ENCODE assay signal across 9 cellular contexts in genomic region chr6:155313602-155314091, GRCh38. TPM values are rescaled to one million over a fixed set of nuclear protein-coding genes. Genes with fewer than 3 reads are reported as not detected.
DNase-seq lines count a peak whose midpoint lies in the region; ATAC-seq and TF ChIP-seq lines count a peak whose summit lies in the region.
"Had no signal": no experiment of that assay in that cellular context is flagged by ENCODE, and none has a peak within 500 bp of the region (broad histone marks: within the 10 kb centered on the region; RNA-seq: fewer than 3 reads in every experiment).

No MANE protein-coding gene starts in this region.

- peak; percentile 11 for ATAC-seq in GM18868 (IDR thresholded peaks at IDR 0.05; ENCODE audit: unreplicated experiment)
- peak; percentile 11 for ATAC-seq in HG03135 (IDR thresholded peaks at IDR 0.05; ENCODE audit: unreplicated experiment)
- ATAC-seq in naive B cell (ENCODE audit: low read depth in 2 of 2) = peak; percentile 8 to 9
- ATAC-seq in omental fat pad (ENCODE audit: low FRiP score) = no peak

- H3K9me3 Mint-ChIP-seq in naive B cell = no peaks in the 10 kb centered on the region

- DNase-seq in AG04450 (ENCODE audit: low read depth, low spot score) = no peak
- DNase-seq in RPMI7951 (ENCODE audit: low read depth) = peak; percentile 31
- DNase-seq in effector memory CD4-positive, alpha-beta T cell = peak in 1 of 3 donors; percentile 15
- no peak for DNase-seq in naive B cell
- DNase-seq in mesenteric fat pad (ENCODE audit: low spot score) = no peak
- DNase-seq in omental fat pad (ENCODE audit: low spot score) = no peak

- CTCF ChIA-PET in AG04450 (lab: Charles Lee) = interaction anchor here (0.9 to 2.0 kb wide), 3 partner anchors 138 to 445 kb away, joined by 3 to 5 read pairs (median 3); no protein-coding TSS in a partner anchor

- H3K27me3 Mint-ChIP-seq in naive B cell = no peaks in the 10 kb centered on the region

- no peak for TF ChIP-seq CTCF in AG04450 (IDR thresholded peaks at IDR 0.05; ENCODE audit: low read depth, low read length)
- TF ChIP-seq CTCF in omental fat pad (IDR thresholded peaks at IDR 0.05) = no peak

- H3K36me3 ChIP-seq in effector memory CD4-positive, alpha-beta T cell (ENCODE audit: control insufficient read depth, insufficient read depth, low read length) = no peaks in the 10 kb centered on the region

- H3K36me3 Mint-ChIP-seq in naive B cell = peaks cover 7 to 11% of the 10 kb centered on the region in 2 donors

- H3K27me3 ChIP-seq in AG04450 (ENCODE audit: control insufficient read depth, insufficient read depth, low read length) = no peaks in the 10 kb centered on the region
- no peaks in the 10 kb centered on the region for H3K27me3 ChIP-seq in effector memory CD4-positive, alpha-beta T cell (replicated peaks; ENCODE audit: control insufficient read depth, insufficient read depth, low read length, poor library complexity, severe bottlenecking)

- H3K27ac ChIP-seq in AG04450 (ENCODE audit: low read depth, low read length) = no peak overlapping the region
- H3K27ac ChIP-seq in effector memory CD4-positive, alpha-beta T cell (ENCODE audit: insufficient read depth, low read length, poor library complexity, severe bottlenecking) = peak overlapping the region; percentile 89

- H3K27ac Mint-ChIP-seq in naive B cell = peak overlapping the region; percentile 86 to 98 (median 96)

- H3K4me3 ChIP-seq in AG04450 (ENCODE audit: low read depth, low read length) = peak overlapping the region; percentile 92
- H3K4me3 ChIP-seq in effector memory CD4-positive, alpha-beta T cell (ENCODE audit: insufficient read depth, low read depth, low read length, poor library complexity, severe bottlenecking) = peak overlapping the region; percentile 89

- POLR2A ChIA-PET in AG04450 (lab: Yijun Ruan, JAX) = no interaction called here

- H3K9me3 ChIP-seq in AG04450 (ENCODE audit: control insufficient read depth, insufficient read depth, low read length) = no peaks in the 10 kb centered on the region
- no peaks in the 10 kb centered on the region for H3K9me3 ChIP-seq in effector memory CD4-positive, alpha-beta T cell (ENCODE audit: control insufficient read depth, low read length)

- H3K4me3 Mint-ChIP-seq in naive B cell = peak overlapping the region; percentile 95 to 99 (median 96)

- peaks cover 7% of the 10 kb centered on the region for H3K4me1 ChIP-seq in effector memory CD4-positive, alpha-beta T cell (ENCODE audit: control insufficient read depth, insufficient read depth, low read length, poor library complexity, severe bottlenecking)

- H3K4me1 Mint-ChIP-seq in naive B cell = peaks cover 21 to 28% (median 24%) of the 10 kb centered on the region in 3 donors

RNA-seq across cellular contexts. Expression of gene TFB1M, which starts 0.6 kb away (rescaled TPM):
- polyA plus RNA-seq in AG04450 (2011; rRNA removed) (14.6 and 20.4 TPM in 2 replicates), naive B cell (ENCODE audit: low read depth in 6 of 6) (10 to 100 TPM in 5 of 6 donors, 1 to 10 TPM in 1; 8.6 to 20.0 (median 14.9) TPM)
- 18.1 and 18.9 TPM in 2 replicates for polyA minus RNA-seq in AG04450 (2011; rRNA and poly(A)+ RNA removed)
- 20.3 and 22.3 TPM in 2 replicates for total RNA-seq in RPMI7951 (2014; rRNA removed; shearing (Covaris generic))
- total RNA-seq in mesenteric fat pad (12.5 TPM), omental fat pad (1 to 10 TPM; 6.4 to 9.2 (median 7.2) TPM)

RNA-seq across cellular contexts. Expression of gene CLDN20, which starts 49.8 kb away (rescaled TPM):
- polyA plus RNA-seq in AG04450 (2011; rRNA removed) (not detected in 2 replicates), naive B cell (ENCODE audit: low read depth in 6 of 6) (under 1 TPM in 1 of 6 donors, not detected in 5; 0.22 TPM)
- 0.51 TPM in 1 of 2 replicates, not detected in the other for polyA minus RNA-seq in AG04450 (2011; rRNA and poly(A)+ RNA removed)
- not detected in 2 replicates for total RNA-seq in RPMI7951 (2014; rRNA removed; shearing (Covaris generic))
- total RNA-seq in mesenteric fat pad (not detected), omental fat pad (not detected)
- total RNA-seq: T-helper 1 cell treated with Interleukin-12 subunit alpha and Interleukin-12 subunit beta and Interleukin-4 antibody, amounts not matched to agents 30 ng/mL and 1 ng/mL, for 36 hours had no signal
